Comparison of ENCODE assay signal across 15 cellular contexts in the genomic region with DNA sequence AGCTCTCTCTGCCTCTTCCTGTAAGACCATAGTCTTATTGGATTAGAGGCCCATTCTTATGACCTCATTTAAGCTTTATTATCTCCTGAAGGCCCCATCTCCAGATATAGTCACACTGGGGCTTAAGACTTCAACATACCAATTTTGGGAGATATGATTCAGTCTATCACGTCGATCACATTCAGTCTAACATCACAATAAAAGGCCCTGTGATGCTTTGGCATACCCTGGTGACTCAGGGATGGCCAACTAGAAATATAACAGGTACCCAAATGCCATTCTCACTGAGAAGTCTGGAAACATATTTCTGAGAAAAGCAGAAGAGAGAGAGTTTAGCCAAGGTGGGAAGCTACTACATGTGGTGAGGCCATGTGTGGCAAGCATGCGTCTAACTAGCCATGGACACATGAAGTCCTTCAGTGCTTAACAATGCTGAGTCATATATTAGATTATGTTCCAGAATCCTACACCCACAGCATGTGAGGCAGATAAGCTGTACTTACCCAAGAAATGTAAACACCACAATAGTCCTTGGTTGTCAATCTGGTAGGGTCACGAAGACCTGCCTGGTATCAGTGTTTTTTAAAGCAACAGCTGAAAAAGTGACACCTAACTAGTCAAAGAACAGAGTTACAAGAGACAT.
DNase-seq lines count a peak whose midpoint lies in the region; ATAC-seq, FAIRE-seq and TF ChIP-seq lines count a peak whose summit lies in the region.
"Had no signal": no experiment of that assay in that cellular context is flagged by ENCODE, and none has a peak within 500 bp of the region (broad histone marks: within the 10 kb centered on the region; RNA-seq: fewer than 3 reads in every experiment).

No MANE protein-coding gene starts in this region.

- H3K4me3 ChIP-seq in ACC112 (ENCODE audit: low read depth, low read length) (no peak overlapping the region), HEK293 (ENCODE audit: low read depth, low read length) (no peak overlapping the region), astrocyte (ENCODE audit: insufficient read depth, low read depth, low read length) (no peak overlapping the region)

- no peaks in the 10 kb centered on the region for H3K79me2 ChIP-seq in ACC112 (ENCODE audit: control insufficient read depth, insufficient read depth, low read length, unreplicated experiment)
- H3K79me2 ChIP-seq in astrocyte (ENCODE audit: insufficient read depth, low read length), result no peaks in the 10 kb centered on the region

- CTCF ChIA-PET in HEK293 (lab: Yijun Ruan, JAX), result interaction anchor here (0.9 kb wide), 1 partner anchor 596 kb away, joined by 3 read pairs; no protein-coding TSS in a partner anchor

- H3K9me3 ChIP-seq in HEK293 (ENCODE audit: control insufficient read depth, insufficient read depth, low read depth, low read length), result no peaks in the 10 kb centered on the region
- no peaks in the 10 kb centered on the region for H3K9me3 ChIP-seq in astrocyte (ENCODE audit: insufficient read depth, low read depth, low read length)

- H3K27me3 ChIP-seq in ACC112 (ENCODE audit: insufficient read depth, low read length) (no peaks in the 10 kb centered on the region), astrocyte (ENCODE audit: insufficient read depth, low read length) (no peaks in the 10 kb centered on the region)

- POLR2A ChIA-PET in HEK293 (lab: Yijun Ruan, JAX), result no interaction called here

- no peak overlapping the region for H3K4me2 ChIP-seq in astrocyte (ENCODE audit: low read length)

- H3K9me3 Mint-ChIP-seq in astrocyte (ENCODE audit: unreplicated experiment), result no peaks in the 10 kb centered on the region
- H3K9me3 Mint-ChIP-seq: T-helper 1 cell treated with Interleukin-12 subunit alpha and Interleukin-12 subunit beta and Interleukin-4 antibody, amounts not matched to agents 30 μg/mL and 1 μg/mL, for 36 hours had no signal

- H3K36me3 ChIP-seq in ACC112 (ENCODE audit: insufficient read depth, low read length) (no peaks in the 10 kb centered on the region), HEK293 (ENCODE audit: control insufficient read depth in 2 of 2, insufficient read depth in 1 of 2, low read length in 2 of 2) (no peaks in the 10 kb centered on the region), astrocyte (ENCODE audit: insufficient read depth, low read length) (no peaks in the 10 kb centered on the region)

- TF ChIP-seq POLR2A in GM18505 (IDR thresholded peaks at IDR 0.05; ENCODE audit: borderline replicate concordance, extremely low read depth, insufficient read depth, insufficient read length), result no peak

- no peaks in the 10 kb centered on the region for H4K20me1 ChIP-seq in astrocyte (ENCODE audit: insufficient read depth, low read length)

- TF ChIP-seq CTCF in HEK293 (tag by site-specific recombination; IDR thresholded peaks at IDR 0.05), result no peak
- TF ChIP-seq CTCF in astrocyte (IDR thresholded peaks at IDR 0.05; ENCODE audit: insufficient read depth, low read depth, low read length), result no peak

- H3K4me3 Mint-ChIP-seq in astrocyte (ENCODE audit: unreplicated experiment), result no peak overlapping the region
- H3K4me3 Mint-ChIP-seq: T-helper 1 cell treated with Interleukin-12 subunit alpha and Interleukin-12 subunit beta and Interleukin-4 antibody, amounts not matched to agents 30 μg/mL and 1 μg/mL, for 36 hours had no signal

- peaks cover 5% of the 10 kb centered on the region for H3K27me3 Mint-ChIP-seq in astrocyte (ENCODE audit: low read depth, unreplicated experiment)

- peak; percentile 82 for ATAC-seq in left colon
- ATAC-seq in HG02981 (IDR thresholded peaks at IDR 0.05; ENCODE audit: unreplicated experiment), result no peak
- no peak for ATAC-seq in GM18505 (IDR thresholded peaks at IDR 0.05; ENCODE audit: unreplicated experiment)

- DNase-seq in astrocyte (ENCODE audit: low read depth), result peak; percentile 87
- DNase-seq in left colon, result no peak
- no peak for DNase-seq in activated CD8-positive, alpha-beta memory T cell treated with anti-CD3 and anti-CD28 coated beads, Interleukin-2, amount 50 U/mL, for 4 hours
- no peak for DNase-seq in D341Med (ENCODE audit: low spot score)
- DNase-seq: activated CD4-positive, alpha-beta T cell treated with anti-CD3 and anti-CD28 coated beads, Interleukin-2, amount 50 U/mL, for 4 hours; C1 segment of cervical spinal cord; hippocampal formation; NCI-H1694 treated with DMSO at 0.1 percent for 48 hours had no signal

- H3K36me3 Mint-ChIP-seq in astrocyte (ENCODE audit: low read depth, unreplicated experiment), result no peaks in the 10 kb centered on the region

- H3K9ac ChIP-seq in astrocyte (ENCODE audit: low read length), result no peak overlapping the region

- H3K27ac ChIP-seq in ACC112 (ENCODE audit: low read depth, low read length), result peak overlapping the region; percentile 43
- H3K27ac ChIP-seq in HEK293 (ENCODE audit: extremely low read depth, low read depth, low read length), result no peak overlapping the region
- H3K27ac ChIP-seq in astrocyte (ENCODE audit: low read depth, low read length), result no peak overlapping the region

- H3K4me1 ChIP-seq in ACC112 (ENCODE audit: control insufficient read depth, insufficient read depth, low read length, unreplicated experiment), result peaks cover 15% of the 10 kb centered on the region
- H3K4me1 ChIP-seq in HEK293 (ENCODE audit: control insufficient read depth, insufficient read depth, low read length), result peaks cover 5% of the 10 kb centered on the region; the same call in 1 of the 2 replicates
- H3K4me1 ChIP-seq in astrocyte (ENCODE audit: insufficient read depth, low read length), result no peaks in the 10 kb centered on the region

- no peak overlapping the region for H3K27ac Mint-ChIP-seq in astrocyte (ENCODE audit: unreplicated experiment)
- H3K27ac Mint-ChIP-seq: activated naive CD4-positive, alpha-beta T cell treated with anti-CD3 and anti-CD28 coated beads, Interleukin-2, amount 50 U/mL, for 72 hours; progenitor cell of endocrine pancreas; T-helper 1 cell treated with Interleukin-12 subunit alpha and Interleukin-12 subunit beta and Interleukin-4 antibody, amounts not matched to agents 30 μg/mL and 1 μg/mL, for 36 hours had no signal

- H3K4me1 Mint-ChIP-seq in astrocyte (ENCODE audit: low read depth, unreplicated experiment), result peaks cover 7% of the 10 kb centered on the region

- intact Hi-C loops in left colon (cut with DNase I, micrococcal nuclease), result no loop called here

- FAIRE-seq in astrocyte (lab: Jason Lieb, UNC), result peak; percentile 26

- H2AFZ ChIP-seq in ACC112 (ENCODE audit: low read length, unreplicated experiment) (peak overlapping the region; percentile 1), astrocyte (ENCODE audit: low read depth, low read length) (no peak overlapping the region)

TF ChIP-seq in HEK293, 187 proteins besides CTCF, POLR2A, EP300 and RAD21 (continues in another document):
- TF ChIP-seq ZNF561 (tag by site-specific recombination; IDR thresholded peaks at IDR 0.05; ENCODE audit: borderline replicate concordance) (no peak), ZNF121 (tag by site-specific recombination; IDR thresholded peaks at IDR 0.05) (no peak), ZNF658 (tag by site-specific recombination; IDR thresholded peaks at IDR 0.05) (no peak), ZNF555 (tag by site-specific recombination; conservative IDR thresholded peaks at IDR 0.05) (no peak), ZNF132 (tag by site-specific recombination; IDR thresholded peaks at IDR 0.05; ENCODE audit: borderline replicate concordance) (no peak), PRDM6 (tag by site-specific recombination; IDR thresholded peaks at IDR 0.05) (no peak), SETDB1 (IDR thresholded peaks at IDR 0.05; ENCODE audit: insufficient read length, low read length) (peak; percentile 18), HOXC10 (CRISPR knock-in tag; IDR thresholded peaks at IDR 0.05) (no peak), ZNF341 (tag by site-specific recombination; IDR thresholded peaks at IDR 0.05; ENCODE audit: low read depth) (no peak)
- TF ChIP-seq, protein P1, sequence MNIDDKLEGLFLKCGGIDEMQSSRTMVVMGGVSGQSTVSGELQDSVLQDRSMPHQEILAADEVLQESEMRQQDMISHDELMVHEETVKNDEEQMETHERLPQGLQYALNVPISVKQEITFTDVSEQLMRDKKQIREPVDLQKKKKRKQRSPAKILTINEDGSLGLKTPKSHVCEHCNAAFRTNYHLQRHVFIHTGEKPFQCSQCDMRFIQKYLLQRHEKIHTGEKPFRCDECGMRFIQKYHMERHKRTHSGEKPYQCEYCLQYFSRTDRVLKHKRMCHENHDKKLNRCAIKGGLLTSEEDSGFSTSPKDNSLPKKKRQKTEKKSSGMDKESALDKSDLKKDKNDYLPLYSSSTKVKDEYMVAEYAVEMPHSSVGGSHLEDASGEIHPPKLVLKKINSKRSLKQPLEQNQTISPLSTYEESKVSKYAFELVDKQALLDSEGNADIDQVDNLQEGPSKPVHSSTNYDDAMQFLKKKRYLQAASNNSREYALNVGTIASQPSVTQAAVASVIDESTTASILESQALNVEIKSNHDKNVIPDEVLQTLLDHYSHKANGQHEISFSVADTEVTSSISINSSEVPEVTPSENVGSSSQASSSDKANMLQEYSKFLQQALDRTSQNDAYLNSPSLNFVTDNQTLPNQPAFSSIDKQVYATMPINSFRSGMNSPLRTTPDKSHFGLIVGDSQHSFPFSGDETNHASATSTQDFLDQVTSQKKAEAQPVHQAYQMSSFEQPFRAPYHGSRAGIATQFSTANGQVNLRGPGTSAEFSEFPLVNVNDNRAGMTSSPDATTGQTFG (tag by site-specific recombination; IDR thresholded peaks at IDR 0.05; ENCODE audit: borderline replicate concordance), result no peak
